2 cellular contexts compared by ENCODE assay signal in genomic region chr22:34035209-34035608, GRCh38.
A peak's percentile ranks its signal among the peaks of the same experiment; 100 is the strongest.
TF ChIP-seq lines count a peak whose summit lies in the region.

No MANE protein-coding gene starts in this region.

TF ChIP-seq in HepG2, 621 proteins besides CTCF, POLR2A, EP300 and RAD21 (continued from another document):
- TF ChIP-seq HNF1A (IDR thresholded peaks at IDR 0.05; ENCODE audit: low read depth) (no peak), HNF1A (CRISPR knock-in tag; IDR thresholded peaks at IDR 0.05; ENCODE audit: borderline replicate concordance) (no peak), FOXP1 (IDR thresholded peaks at IDR 0.05) (no peak), FOXP1 (CRISPR knock-in tag; IDR thresholded peaks at IDR 0.05) (0 out of 2 replicates have a peak, but pooled peaks have one; percentile 16)

TF ChIP-seq in liver, 16 proteins besides CTCF, POLR2A, EP300 and RAD21:
- peak; percentile 68 for TF ChIP-seq REST (IDR thresholded peaks at IDR 0.05)
- TF ChIP-seq FOXA2 (IDR thresholded peaks at IDR 0.05), result peak; percentile 45
- peak in 1 of 2 donors; percentile 33 for TF ChIP-seq RXRA (IDR thresholded peaks at IDR 0.05)
- TF ChIP-seq SP1 (IDR thresholded peaks at IDR 0.05), result no peak
- TF ChIP-seq HNF4A (conservative IDR thresholded peaks at IDR 0.05), result peak; percentile 50 to 52
- peak in 1 of 2 donors; percentile 11 for TF ChIP-seq JUND (IDR thresholded peaks at IDR 0.05)
- no peak for TF ChIP-seq EGR1 (IDR thresholded peaks at IDR 0.05; ENCODE audit: low read depth in 2 of 2)
TF ChIP-seq in liver: peak in this region for 5.
